In the genomic region with DNA sequence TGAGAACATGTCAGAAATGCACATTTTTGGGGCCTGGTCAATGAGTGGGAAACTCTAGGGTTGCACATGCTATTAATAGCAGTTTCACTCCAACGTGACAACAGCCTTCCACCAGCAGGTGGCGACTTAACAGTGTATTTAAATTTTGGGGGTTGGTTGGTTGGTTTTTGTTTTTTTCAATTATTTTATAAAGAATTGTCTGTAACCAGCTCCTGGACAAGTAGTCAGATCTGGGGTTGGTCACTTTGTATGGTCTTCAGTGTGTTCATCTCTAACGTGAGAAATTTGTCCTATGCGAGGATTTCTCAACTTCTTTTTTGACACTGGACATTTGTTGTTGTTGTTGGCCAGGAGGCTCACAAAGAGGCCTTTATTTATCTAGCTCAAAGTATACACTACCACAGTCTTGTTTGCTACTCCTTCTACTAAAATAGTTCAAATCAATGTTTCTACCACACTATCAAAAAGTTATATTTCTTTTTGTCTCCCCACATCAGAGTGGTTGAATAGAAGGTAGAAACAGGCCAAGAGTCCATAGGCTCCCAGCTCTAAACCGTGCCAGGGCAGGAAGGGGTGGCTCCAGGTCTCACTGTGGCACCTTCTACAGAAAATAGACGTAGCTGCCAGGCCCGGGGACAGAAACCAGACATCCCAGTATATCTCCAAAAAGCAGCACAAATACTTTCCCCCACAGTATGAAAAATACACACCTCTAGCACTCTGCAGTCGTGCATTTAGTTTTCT, we compare ENCODE assay signal across 8 cellular contexts.
A peak's percentile ranks its signal among the peaks of the same experiment; 100 is the strongest.
DNase-seq lines count a peak whose midpoint lies in the region; ATAC-seq and TF ChIP-seq lines count a peak whose summit lies in the region.

No MANE protein-coding gene starts in this region.

- POLR2A ChIA-PET in HEK293 (lab: Yijun Ruan, JAX): interaction anchor here (0.7 kb wide), 1 partner anchor 251 kb away, joined by 3 read pairs; the partner anchor contains the start of gene CARNMT1

- H3K4me3 ChIP-seq in HEK293 (ENCODE audit: low read depth, low read length) (no peak overlapping the region), lung (no peak overlapping the region)

- H3K9me3 ChIP-seq in HEK293 (ENCODE audit: control insufficient read depth, insufficient read depth, low read depth, low read length) (no peaks in the 10 kb centered on the region), lung (ENCODE audit: control insufficient read depth in 2 of 2, insufficient read depth in 1 of 2, low read length in 1 of 2) (no peaks in the 10 kb centered on the region)

- 0 out of 2 replicates have a peak, but pooled peaks have one; percentile 19 for TF ChIP-seq CTCF in HEK293 (tag by site-specific recombination; IDR thresholded peaks at IDR 0.05)
- TF ChIP-seq CTCF in lung (IDR thresholded peaks at IDR 0.05; ENCODE audit: control extremely low read depth, extremely low read depth): peak; percentile 74

- no peaks in the 10 kb centered on the region for H3K27me3 ChIP-seq in lung (ENCODE audit: control insufficient read depth, insufficient read depth)

- H3K27ac ChIP-seq in HEK293 (ENCODE audit: extremely low read depth, low read depth, low read length) (no peak overlapping the region), lung (ENCODE audit: low read depth in 1 of 2, low read length in 1 of 2) (no peak overlapping the region)

- no peaks in the 10 kb centered on the region for H3K36me3 ChIP-seq in HEK293 (ENCODE audit: control insufficient read depth in 2 of 2, insufficient read depth in 1 of 2, low read length in 2 of 2)
- H3K36me3 ChIP-seq in lung (ENCODE audit: control insufficient read depth in 2 of 2, insufficient read depth in 2 of 2, low read length in 2 of 2): no peaks in the 10 kb centered on the region

- CTCF ChIA-PET in HEK293 (lab: Yijun Ruan, JAX): interaction anchor here (0.6 to 8.7 kb wide), 43 partner anchors 9 to 472 kb away, joined by 3 to 207 read pairs (median 3); no protein-coding TSS in a partner anchor

- no peaks in the 10 kb centered on the region for H3K4me1 ChIP-seq in HEK293 (ENCODE audit: control insufficient read depth, insufficient read depth, low read length)
- no peaks in the 10 kb centered on the region for H3K4me1 ChIP-seq in lung (ENCODE audit: control insufficient read depth in 2 of 2, insufficient read depth in 2 of 2, low read length in 2 of 2)

- no peak for ATAC-seq in lung (ENCODE audit: insufficient read depth, low FRiP score)

- WGBS in lung, 2 donors: 33 to 45% methylated on average over 8 of the region's 8 CpGs

- peak; percentile 1 for DNase-seq in DMS79 treated with DMSO at 0.1 percent for 48 hours (lab: John Stamatoyannopoulos, UW)
- no peak for DNase-seq in DMS79 (lab: John Stamatoyannopoulos, UW)
- peak; percentile 3 for DNase-seq in NCI-H2029 treated with DMSO at 0.1 percent for 48 hours (lab: John Stamatoyannopoulos, UW)
- DNase-seq in activated CD4-positive, alpha-beta T cell treated with anti-CD3 and anti-CD28 coated beads, Interleukin-2, amount 50 U/mL, for 1 hour: peak; percentile 69
- peak; percentile 76 for DNase-seq in dermis blood vessel endothelial cell
- peak; percentile 55 for DNase-seq in lung (ENCODE audit: low spot score)
- DNase-seq in stimulated activated CD8-positive, alpha-beta memory T cell treated with anti-CD3 and anti-CD28 coated beads, Interleukin-2, amount 100 ng/mL, for 48 hours (ENCODE audit: low read depth in 2 of 2): peak; percentile 40 to 51

TF ChIP-seq in HEK293, 187 proteins besides CTCF, POLR2A, EP300 and RAD21:
- TF ChIP-seq RBAK (tag by site-specific recombination; IDR thresholded peaks at IDR 0.05) (no peak), ZNF654 (tag by site-specific recombination; IDR thresholded peaks at IDR 0.05; ENCODE audit: low read depth) (peak; percentile 69), HOXD13 (CRISPR knock-in tag; IDR thresholded peaks at IDR 0.05; ENCODE audit: borderline replicate concordance) (no peak)
